ENCODE assay signal across 21 cellular contexts in the genomic region with DNA sequence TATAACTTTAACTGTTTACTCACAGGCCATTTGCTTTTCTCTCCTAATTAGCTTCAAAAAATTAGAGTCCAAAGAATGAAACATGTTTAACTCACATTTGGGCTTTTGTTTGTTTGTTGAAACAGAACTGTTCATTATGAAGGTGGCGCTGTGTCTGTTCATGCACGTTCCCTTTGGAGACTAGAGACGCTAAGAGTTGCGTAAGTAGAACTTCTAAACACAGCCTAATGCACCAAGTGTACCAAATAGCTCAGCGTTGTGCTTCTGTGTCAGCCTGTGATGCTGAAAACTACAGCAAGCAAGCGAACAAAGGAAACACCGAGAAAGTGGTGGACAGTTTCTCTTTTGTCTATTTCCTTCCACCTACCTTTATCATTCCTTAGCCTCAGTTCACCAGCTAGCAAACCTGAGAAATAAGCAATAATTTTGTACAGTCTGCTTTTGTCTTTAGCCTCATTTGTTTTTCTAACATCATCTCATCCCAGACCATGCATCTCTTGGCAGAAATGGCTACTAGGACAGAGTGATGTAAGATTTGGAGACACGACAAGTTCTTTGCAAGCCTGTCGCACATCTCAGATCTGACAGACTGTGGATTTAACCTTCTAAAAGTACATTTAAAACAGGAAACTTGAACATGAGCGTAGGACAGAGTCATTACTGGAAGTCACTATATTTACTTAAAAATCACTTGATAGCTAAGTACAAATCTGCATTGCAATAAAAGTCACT.
A peak's percentile ranks its signal among the peaks of the same experiment; 100 is the strongest.
DNase-seq lines count a peak whose midpoint lies in the region; ATAC-seq and TF ChIP-seq lines count a peak whose summit lies in the region.
"Had no signal": no experiment of that assay in that cellular context is flagged by ENCODE, and none has a peak within 500 bp of the region (broad histone marks: within the 10 kb centered on the region; RNA-seq: fewer than 3 reads in every experiment).

No MANE protein-coding gene starts in this region.

- 0 out of 2 replicates have a peak, but pooled peaks have one; percentile 1 for TF ChIP-seq CTCF in LNCaP clone FGC (IDR thresholded peaks at IDR 0.05; ENCODE audit: control insufficient read depth, extremely low read depth, insufficient read depth)
- peak in 1 of 56 donors; percentile 11 for TF ChIP-seq CTCF in dorsolateral prefrontal cortex (IDR thresholded peaks at IDR 0.05 in 54 of 56, conservative IDR thresholded peaks at IDR 0.05 in 2 of 56; ENCODE audit: low read depth in 1 of 56, partially characterized antibody in 56 of 56)
- no peak for TF ChIP-seq CTCF in A673 (conservative IDR thresholded peaks at IDR 0.05; ENCODE audit: low read depth, low read length)

- H2AFZ ChIP-seq in mesenchymal stem cell (ENCODE audit: low read depth, low read length), result no peak overlapping the region

- no peak overlapping the region for H2AK5ac ChIP-seq in mesenchymal stem cell (ENCODE audit: low read length, severe bottlenecking)

- no peak overlapping the region for H3K14ac ChIP-seq in mesenchymal stem cell (ENCODE audit: low read length in 2 of 2)

- H3K36me3 ChIP-seq in mesenchymal stem cell (ENCODE audit: control insufficient read depth in 1 of 2, insufficient read depth in 2 of 2, low read depth in 1 of 2, low read length in 2 of 2) (no peaks in the 10 kb centered on the region), A673 (ENCODE audit: insufficient read depth, low read length, poor library complexity, severe bottlenecking) (no peaks in the 10 kb centered on the region)

- POLR2A ChIA-PET in A673 (lab: Charles Lee; ENCODE audit: low non-redundant PET), result no interaction called here

- H2BK120ac ChIP-seq in mesenchymal stem cell (ENCODE audit: low read depth, low read length), result no peak overlapping the region

- H2BK12ac ChIP-seq in mesenchymal stem cell (ENCODE audit: low read length in 2 of 2), result no peak overlapping the region

- ATAC-seq in right cardiac atrium (peak; percentile 25 to 31), GM18861 (IDR thresholded peaks at IDR 0.05; ENCODE audit: unreplicated experiment) (no peak)
- ATAC-seq: A549 had no signal

- CTCF ChIA-PET in A673 (lab: Charles Lee), result no interaction called here

- intact Hi-C loops in dorsolateral prefrontal cortex (cut with DNase I) (no loop called here), right cardiac atrium (cut with DNase I) (no loop called here), A673 (cut with micrococcal nuclease; ENCODE audit: unreplicated experiment) (no loop called here)

- H3K9me3 ChIP-seq in right cardiac atrium (ENCODE audit: control insufficient read depth, low read length), result no peaks in the 10 kb centered on the region
- peaks cover 5% of the 10 kb centered on the region for H3K9me3 ChIP-seq in mesenchymal stem cell (ENCODE audit: control insufficient read depth, low read length)
- H3K9me3 ChIP-seq in A673 (ENCODE audit: low read depth, low read length, poor library complexity, severe bottlenecking), result no peaks in the 10 kb centered on the region
- H3K9me3 ChIP-seq: SK-N-SH had no signal

- H3K4me1 ChIP-seq in right cardiac atrium (ENCODE audit: control insufficient read depth, insufficient read depth, low read length), result no peaks in the 10 kb centered on the region
- no peaks in the 10 kb centered on the region for H3K4me1 ChIP-seq in mesenchymal stem cell (ENCODE audit: control insufficient read depth, insufficient read depth, low read depth, low read length)
- H3K4me1 ChIP-seq in A673 (ENCODE audit: insufficient read depth, low read length, poor library complexity, severe bottlenecking), result no peaks in the 10 kb centered on the region
- H3K4me1 ChIP-seq: A549 had no signal

- DNase-seq in Ammon's horn (ENCODE audit: low spot score), result peak; percentile 24
- DNase-seq in LNCaP clone FGC (ENCODE audit: low read depth), result no peak
- DNase-seq in dorsolateral prefrontal cortex, result peak in 1 of 10 donors; percentile 12
- DNase-seq in right cardiac atrium, result no peak
- DNase-seq in mesenchymal stem cell, result no peak
- DNase-seq in A673 (ENCODE audit: low spot score), result no peak
- DNase-seq: CD4-positive, CD25-positive, alpha-beta regulatory T cell; DMS79; H7; KBM-7; NCI-H1092; NCI-H1436; NCI-H187 treated with DMSO at 0.1 percent for 48 hours; NCI-H2107; NCI-H446 treated with DMSO at 0.1 percent for 48 hours; NCI-H526 treated with DMSO at 0.1 percent for 48 hours; SHP77 treated with DMSO at 0.1 percent for 48 hours; SK-N-SH had no signal

- no peak overlapping the region for H3K9ac ChIP-seq in mesenchymal stem cell (ENCODE audit: low read length)
- H3K9ac ChIP-seq: SK-N-SH had no signal

- no peak overlapping the region for H4K8ac ChIP-seq in mesenchymal stem cell (ENCODE audit: low read length)

- no peak overlapping the region for H4K91ac ChIP-seq in mesenchymal stem cell (ENCODE audit: low read length)

- H3K18ac ChIP-seq in mesenchymal stem cell (ENCODE audit: low read depth in 1 of 2, low read length in 2 of 2), result no peak overlapping the region

- no peak overlapping the region for H3K23ac ChIP-seq in mesenchymal stem cell (ENCODE audit: low read length in 2 of 2)

- WGBS in right cardiac atrium, result 66% methylated on average over 10 of the region's 10 CpGs
- WGBS in mesenchymal stem cell, result 84% methylated on average over 9 of the region's 10 CpGs

- H3K27ac ChIP-seq in dorsolateral prefrontal cortex (peak overlapping the region in 44 of 59 donors; percentile 4 to 72 (median 52)), right cardiac atrium (ENCODE audit: low read length) (no peak overlapping the region), mesenchymal stem cell (ENCODE audit: low read length, poor library complexity, severe bottlenecking) (no peak overlapping the region), A673 (ENCODE audit: low read depth, low read length, poor library complexity, severe bottlenecking) (no peak overlapping the region)
- H3K27ac ChIP-seq: A549, HL-60 had no signal

- no peaks in the 10 kb centered on the region for H3K27me3 ChIP-seq in dorsolateral prefrontal cortex
- no peaks in the 10 kb centered on the region for H3K27me3 ChIP-seq in right cardiac atrium (ENCODE audit: control insufficient read depth, insufficient read depth)
- no peaks in the 10 kb centered on the region for H3K27me3 ChIP-seq in mesenchymal stem cell (ENCODE audit: control insufficient read depth in 1 of 2, insufficient read depth in 1 of 2, low read length in 2 of 2)
- no peaks in the 10 kb centered on the region for H3K27me3 ChIP-seq in A673 (replicated peaks; ENCODE audit: insufficient read depth, low read depth, low read length, poor library complexity)

- H3K4me3 ChIP-seq in LNCaP clone FGC (ENCODE audit: low read depth, low read length) (no peak overlapping the region), dorsolateral prefrontal cortex (peak overlapping the region in 5 of 59 donors; percentile 2 to 43 (median 15)), right cardiac atrium (ENCODE audit: low read length) (no peak overlapping the region), mesenchymal stem cell (ENCODE audit: insufficient read depth in 1 of 2, low read depth in 1 of 2, low read length in 2 of 2) (no peak overlapping the region), A673 (ENCODE audit: low read depth, low read length, poor library complexity, severe bottlenecking) (no peak overlapping the region)
- H3K4me3 ChIP-seq: A549 had no signal

- H2BK15ac ChIP-seq in mesenchymal stem cell (ENCODE audit: low read depth, poor library complexity, severe bottlenecking), result no peak overlapping the region

- BruUV-seq in A673 (replicated peaks; lab: Mats Ljungman, UMichigan), result no TSS peak

- H3K79me1 ChIP-seq in mesenchymal stem cell (replicated peaks; ENCODE audit: low read length, poor library complexity, severe bottlenecking), result no peaks in the 10 kb centered on the region

- H3K4ac ChIP-seq in mesenchymal stem cell (ENCODE audit: low read depth in 1 of 2, low read length in 2 of 2), result no peak overlapping the region

- H3K4me2 ChIP-seq in mesenchymal stem cell (ENCODE audit: low read length, poor library complexity, severe bottlenecking), result no peak overlapping the region
- H3K4me2 ChIP-seq: A549, SK-N-SH had no signal

- H2BK5ac ChIP-seq in mesenchymal stem cell (ENCODE audit: low read depth, low read length, poor library complexity, severe bottlenecking), result no peak overlapping the region

Comparison
In these comparisons a context has a peak if more than half of its experiments do, and no peak if none do; other contexts are left out.
1. H3K27ac ChIP-seq: peak in dorsolateral prefrontal cortex (44 of 59); none in right cardiac atrium (single experiment), mesenchymal stem cell (single experiment) and A673 (single experiment).